ENCODE assay signal across 21 cellular contexts in genomic region chr3:57088503-57088902, GRCh38. TPM values are rescaled to one million over a fixed set of nuclear protein-coding genes. Genes with fewer than 3 reads are reported as not detected.
DNase-seq lines count a peak whose midpoint lies in the region; ATAC-seq and TF ChIP-seq lines count a peak whose summit lies in the region.
"Had no signal": no experiment of that assay in that cellular context is flagged by ENCODE, and none has a peak within 500 bp of the region (broad histone marks: within the 10 kb centered on the region; RNA-seq: fewer than 3 reads in every experiment).

No MANE protein-coding gene starts in this region.

- POLR2A ChIA-PET in WTC11 (lab: Charles Lee): interaction anchor here (0.6 kb wide), 1 partner anchor 109 kb away, joined by 4 read pairs; no protein-coding TSS in a partner anchor
- POLR2A ChIA-PET in CD8-positive, alpha-beta T cell (lab: Charles Lee): no interaction called here

- TF ChIP-seq CTCF in H9 (conservative IDR thresholded peaks at IDR 0.05) (no peak), WTC11 (IDR thresholded peaks at IDR 0.05) (no peak)
- no peak for TF ChIP-seq CTCF in CD8-positive, alpha-beta T cell (IDR thresholded peaks at IDR 0.05)

- WGBS in H9 (ENCODE audit: extremely low coverage, insufficient read length, low lambda C conversion rate): no CpG with 5 or more reads among the region's 5 CpGs
- WGBS in mesenchymal stem cell: 86% methylated on average over 5 of the region's 5 CpGs

- no peaks in the 10 kb centered on the region for H3K79me1 ChIP-seq in H9 (ENCODE audit: insufficient read depth, low read depth, low read length, poor library complexity, severe bottlenecking)
- no peaks in the 10 kb centered on the region for H3K79me1 ChIP-seq in mesenchymal stem cell (replicated peaks; ENCODE audit: low read length, poor library complexity, severe bottlenecking)

- DNase-seq in H9: no peak
- DNase-seq in WTC11 (ENCODE audit: low spot score): no peak
- no peak for DNase-seq in mesenchymal stem cell
- no peak for DNase-seq in CD8-positive, alpha-beta T cell
- no peak for DNase-seq in inferior parietal cortex (ENCODE audit: extremely low spot score)
- DNase-seq in mucosa of gallbladder (ENCODE audit: low spot score): no peak
- DNase-seq: 8988T; ACHN; BE2C; Calu3; CD4-positive, alpha-beta T cell; COR-L47; DMS53; DMS79 treated with DMSO at 0.1 percent for 48 hours; GF-D8; HCEC 1CT had no signal

- no peaks in the 10 kb centered on the region for H3K9me3 Mint-ChIP-seq in H9
- no peaks in the 10 kb centered on the region for H3K9me3 Mint-ChIP-seq in WTC11
- no peaks in the 10 kb centered on the region for H3K9me3 Mint-ChIP-seq in CD8-positive, alpha-beta T cell
- H3K9me3 Mint-ChIP-seq: CD14-positive monocyte; CD4-positive, alpha-beta T cell; GM23338 had no signal

- H4K91ac ChIP-seq in H9 (ENCODE audit: insufficient read length, low read depth, low read length) (no peak overlapping the region), mesenchymal stem cell (ENCODE audit: low read length) (peak overlapping the region; percentile 18)

- ATAC-seq in WTC11: no peak
- no peak for ATAC-seq in CD8-positive, alpha-beta T cell
- ATAC-seq: A549, GM23338 had no signal

- H4K5ac ChIP-seq in H9 (ENCODE audit: insufficient read length, low read depth, low read length): no peak overlapping the region

- H2AFZ ChIP-seq in H9 (ENCODE audit: low read length): no peak overlapping the region
- no peak overlapping the region for H2AFZ ChIP-seq in mesenchymal stem cell (ENCODE audit: low read depth, low read length)
- H2AFZ ChIP-seq: GM23338 had no signal

- no peak overlapping the region for H3K18ac ChIP-seq in H9 (ENCODE audit: insufficient read length, low read depth, low read length)
- no peak overlapping the region for H3K18ac ChIP-seq in mesenchymal stem cell (ENCODE audit: low read depth in 1 of 2, low read length in 2 of 2)

- peaks cover 0 to 14% of the 10 kb centered on the region in 2 experiments; a peak in 2 of 4 replicates for H3K4me1 Mint-ChIP-seq in H9
- H3K4me1 Mint-ChIP-seq in WTC11: peaks cover 13% of the 10 kb centered on the region
- H3K4me1 Mint-ChIP-seq in CD8-positive, alpha-beta T cell (ENCODE audit: low read depth): no peaks in the 10 kb centered on the region

- H4K8ac ChIP-seq in H9 (replicated peaks; ENCODE audit: insufficient read length, low read depth, low read length) (no peak overlapping the region), mesenchymal stem cell (ENCODE audit: low read length) (no peak overlapping the region)

- no peaks in the 10 kb centered on the region for H3K23me2 ChIP-seq in H9 (ENCODE audit: insufficient read length, low read depth, low read length, poor library complexity, severe bottlenecking)

- no peak overlapping the region for H3K4ac ChIP-seq in H9 (ENCODE audit: low read depth, low read length)
- H3K4ac ChIP-seq in mesenchymal stem cell (ENCODE audit: low read depth in 1 of 2, low read length in 2 of 2): no peak overlapping the region

- H4K20me1 ChIP-seq in H9 (ENCODE audit: control insufficient read depth, insufficient read depth, insufficient read length): peaks cover 2% of the 10 kb centered on the region
- H4K20me1 ChIP-seq: BLaER1 treated with 17β-estradiol and CSF1 and Interleukin-3, amounts not matched to agents 10 nM and 100 nM had no signal

- no peak overlapping the region for H3K4me3 ChIP-seq in mesenchymal stem cell (ENCODE audit: insufficient read depth in 1 of 2, low read depth in 1 of 2, low read length in 2 of 2)
- no peak overlapping the region for H3K4me3 ChIP-seq in CD8-positive, alpha-beta T cell (ENCODE audit: low read depth, low read length)
- H3K4me3 ChIP-seq: A549; BLaER1 treated with 17β-estradiol and CSF1 and Interleukin-3, amounts not matched to agents 10 nM and 100 nM; GM23338 had no signal

- H2BK12ac ChIP-seq in H9 (ENCODE audit: insufficient read length, low read depth, low read length) (no peak overlapping the region), mesenchymal stem cell (ENCODE audit: low read length in 2 of 2) (no peak overlapping the region)

- H3K4me3 Mint-ChIP-seq in H9: no peak overlapping the region
- no peak overlapping the region for H3K4me3 Mint-ChIP-seq in WTC11
- no peak overlapping the region for H3K4me3 Mint-ChIP-seq in CD8-positive, alpha-beta T cell
- H3K4me3 Mint-ChIP-seq: CD14-positive monocyte; CD4-positive, alpha-beta T cell; GM23338 had no signal

- H3K9me3 ChIP-seq in H9 (ENCODE audit: control insufficient read depth, low read depth, low read length) (no peaks in the 10 kb centered on the region), mesenchymal stem cell (ENCODE audit: control insufficient read depth, low read length) (no peaks in the 10 kb centered on the region)
- no peaks in the 10 kb centered on the region for H3K9me3 ChIP-seq in CD8-positive, alpha-beta T cell (ENCODE audit: low read length)
- H3K9me3 ChIP-seq: A549; BE2C; BLaER1 treated with 17β-estradiol and CSF1 and Interleukin-3, amounts not matched to agents 10 nM and 100 nM had no signal

- H2BK20ac ChIP-seq in H9 (ENCODE audit: low read depth, low read length, poor library complexity, severe bottlenecking): no peak overlapping the region

- H2AK5ac ChIP-seq in H9 (ENCODE audit: insufficient read length, low read length) (no peak overlapping the region), mesenchymal stem cell (ENCODE audit: low read length, severe bottlenecking) (no peak overlapping the region)

- H3K27ac ChIP-seq in H9 (ENCODE audit: insufficient read length, low read depth, low read length) (peak overlapping the region; percentile 49), mesenchymal stem cell (ENCODE audit: low read length, poor library complexity, severe bottlenecking) (no peak overlapping the region)
- H3K27ac ChIP-seq in CD8-positive, alpha-beta T cell (ENCODE audit: low read depth, low read length): no peak overlapping the region
- H3K27ac ChIP-seq: A549; BLaER1 treated with 17β-estradiol and CSF1 and Interleukin-3, amounts not matched to agents 10 nM and 100 nM had no signal

- H3K27me3 Mint-ChIP-seq in H9 (ENCODE audit: low read depth): no peaks in the 10 kb centered on the region
- H3K27me3 Mint-ChIP-seq in WTC11 (ENCODE audit: low read depth): no peaks in the 10 kb centered on the region
- H3K27me3 Mint-ChIP-seq in CD8-positive, alpha-beta T cell (ENCODE audit: low read depth): peaks cover 12% of the 10 kb centered on the region

- no peaks in the 10 kb centered on the region for H3K79me2 ChIP-seq in H9 (ENCODE audit: insufficient read depth, low read length)

- H3K23ac ChIP-seq in H9 (ENCODE audit: insufficient read length, low read depth, low read length) (no peak overlapping the region), mesenchymal stem cell (ENCODE audit: low read length in 2 of 2) (no peak overlapping the region)

- H3T11ph ChIP-seq in H9 (ENCODE audit: low read length): no peak overlapping the region

- H3K4me2 ChIP-seq in H9 (ENCODE audit: insufficient read depth, insufficient read length, low read length): no peak overlapping the region
- no peak overlapping the region for H3K4me2 ChIP-seq in mesenchymal stem cell (ENCODE audit: low read length, poor library complexity, severe bottlenecking)
- H3K4me2 ChIP-seq: A549; BLaER1 treated with 17β-estradiol and CSF1 and Interleukin-3, amounts not matched to agents 10 nM and 100 nM; GM23338 had no signal

- no peak overlapping the region for H3K14ac ChIP-seq in H9 (ENCODE audit: insufficient read depth, low read length)
- H3K14ac ChIP-seq in mesenchymal stem cell (ENCODE audit: low read length in 2 of 2): no peak overlapping the region

- H3K36me3 Mint-ChIP-seq in H9 (ENCODE audit: insufficient read depth in 1 of 3, low read depth in 3 of 3): peaks cover 0 to 2% (median 0%) of the 10 kb centered on the region in 3 experiments; a peak in 3 of 7 replicates
- peaks cover 6% of the 10 kb centered on the region for H3K36me3 Mint-ChIP-seq in WTC11
- H3K36me3 Mint-ChIP-seq in CD8-positive, alpha-beta T cell: no peaks in the 10 kb centered on the region

- intact Hi-C loops in CD8-positive, alpha-beta T cell (cut with DNase I, micrococcal nuclease): no loop called here

- no peak overlapping the region for H2BK5ac ChIP-seq in H9 (ENCODE audit: insufficient read length, low read length)
- no peak overlapping the region for H2BK5ac ChIP-seq in mesenchymal stem cell (ENCODE audit: low read depth, low read length, poor library complexity, severe bottlenecking)

- H3K27ac Mint-ChIP-seq in H9 (no peak overlapping the region), WTC11 (no peak overlapping the region)
- H3K27ac Mint-ChIP-seq in CD8-positive, alpha-beta T cell: no peak overlapping the region
- H3K27ac Mint-ChIP-seq: CD4-positive, alpha-beta T cell; GM23338 had no signal

- H3K27me3 ChIP-seq in H9 (ENCODE audit: insufficient read depth, low read length) (no peaks in the 10 kb centered on the region), mesenchymal stem cell (ENCODE audit: control insufficient read depth in 1 of 2, insufficient read depth in 1 of 2, low read length in 2 of 2) (no peaks in the 10 kb centered on the region)
- no peaks in the 10 kb centered on the region for H3K27me3 ChIP-seq in CD8-positive, alpha-beta T cell (ENCODE audit: insufficient read depth, low read length)
- H3K27me3 ChIP-seq: BE2C; BLaER1 treated with 17β-estradiol and CSF1 and Interleukin-3, amounts not matched to agents 10 nM and 100 nM had no signal

- CTCF ChIA-PET in WTC11 (lab: Charles Lee): interaction anchor here (0.6 to 1.7 kb wide), 3 partner anchors 12 to 100 kb away, joined by 4 to 7 read pairs (median 4); no protein-coding TSS in a partner anchor
- CTCF ChIA-PET in CD8-positive, alpha-beta T cell (lab: Charles Lee): interaction anchor here (1.0 to 1.8 kb wide), 2 partner anchors 11 to 81 kb away, joined by 3 to 8 read pairs; no protein-coding TSS in a partner anchor

- H2BK15ac ChIP-seq in H9 (ENCODE audit: low read depth, low read length) (no peak overlapping the region), mesenchymal stem cell (ENCODE audit: low read depth, poor library complexity, severe bottlenecking) (no peak overlapping the region)

- no peak overlapping the region for H3K56ac ChIP-seq in H9 (ENCODE audit: insufficient read length, low read depth, low read length)

- no peak overlapping the region for H3K9ac ChIP-seq in H9 (ENCODE audit: extremely low read depth, insufficient read length, low read length)
- no peak overlapping the region for H3K9ac ChIP-seq in mesenchymal stem cell (ENCODE audit: low read length)
- H3K9ac ChIP-seq: BLaER1 treated with 17β-estradiol and CSF1 and Interleukin-3, amounts not matched to agents 10 nM and 100 nM had no signal

- H3K4me1 ChIP-seq in H9 (ENCODE audit: insufficient read depth, low read length) (no peaks in the 10 kb centered on the region), mesenchymal stem cell (ENCODE audit: control insufficient read depth, insufficient read depth, low read depth, low read length) (no peaks in the 10 kb centered on the region)
- H3K4me1 ChIP-seq in CD8-positive, alpha-beta T cell (ENCODE audit: insufficient read depth, low read length): no peaks in the 10 kb centered on the region
- H3K4me1 ChIP-seq: A549, BE2C had no signal

- H3K36me3 ChIP-seq in mesenchymal stem cell (ENCODE audit: control insufficient read depth in 1 of 2, insufficient read depth in 2 of 2, low read depth in 1 of 2, low read length in 2 of 2): no peaks in the 10 kb centered on the region
- no peaks in the 10 kb centered on the region for H3K36me3 ChIP-seq in CD8-positive, alpha-beta T cell (ENCODE audit: insufficient read depth, low read length)
- H3K36me3 ChIP-seq: BE2C; BLaER1 treated with 17β-estradiol and CSF1 and Interleukin-3, amounts not matched to agents 10 nM and 100 nM had no signal

- H2BK120ac ChIP-seq in H9 (ENCODE audit: low read depth, low read length, poor library complexity, severe bottlenecking): no peak overlapping the region
- no peak overlapping the region for H2BK120ac ChIP-seq in mesenchymal stem cell (ENCODE audit: low read depth, low read length)

RNA-seq across cellular contexts. Expression of gene SPATA12, which starts 28.0 kb away (rescaled TPM):
- 0.11 and 0.22 TPM in 2 replicates for total RNA-seq in H9 (2021)
- 0.18 to 0.39 TPM (median 0.37 TPM) in 3 replicates for total RNA-seq in WTC11 (2021)
- not detected for polyA plus RNA-seq in mesenchymal stem cell (2013, experiment 1 of 2)
- 0.03 TPM for polyA plus RNA-seq in mesenchymal stem cell (2013, experiment 2 of 2)
- total RNA-seq in CD8-positive, alpha-beta T cell: not detected
- total RNA-seq in mucosa of gallbladder: 0.43 TPM
- total RNA-seq: CD4-positive, alpha-beta T cell; G401 had no signal
